ENCODE assay signal across 12 cellular contexts in the genomic region with DNA sequence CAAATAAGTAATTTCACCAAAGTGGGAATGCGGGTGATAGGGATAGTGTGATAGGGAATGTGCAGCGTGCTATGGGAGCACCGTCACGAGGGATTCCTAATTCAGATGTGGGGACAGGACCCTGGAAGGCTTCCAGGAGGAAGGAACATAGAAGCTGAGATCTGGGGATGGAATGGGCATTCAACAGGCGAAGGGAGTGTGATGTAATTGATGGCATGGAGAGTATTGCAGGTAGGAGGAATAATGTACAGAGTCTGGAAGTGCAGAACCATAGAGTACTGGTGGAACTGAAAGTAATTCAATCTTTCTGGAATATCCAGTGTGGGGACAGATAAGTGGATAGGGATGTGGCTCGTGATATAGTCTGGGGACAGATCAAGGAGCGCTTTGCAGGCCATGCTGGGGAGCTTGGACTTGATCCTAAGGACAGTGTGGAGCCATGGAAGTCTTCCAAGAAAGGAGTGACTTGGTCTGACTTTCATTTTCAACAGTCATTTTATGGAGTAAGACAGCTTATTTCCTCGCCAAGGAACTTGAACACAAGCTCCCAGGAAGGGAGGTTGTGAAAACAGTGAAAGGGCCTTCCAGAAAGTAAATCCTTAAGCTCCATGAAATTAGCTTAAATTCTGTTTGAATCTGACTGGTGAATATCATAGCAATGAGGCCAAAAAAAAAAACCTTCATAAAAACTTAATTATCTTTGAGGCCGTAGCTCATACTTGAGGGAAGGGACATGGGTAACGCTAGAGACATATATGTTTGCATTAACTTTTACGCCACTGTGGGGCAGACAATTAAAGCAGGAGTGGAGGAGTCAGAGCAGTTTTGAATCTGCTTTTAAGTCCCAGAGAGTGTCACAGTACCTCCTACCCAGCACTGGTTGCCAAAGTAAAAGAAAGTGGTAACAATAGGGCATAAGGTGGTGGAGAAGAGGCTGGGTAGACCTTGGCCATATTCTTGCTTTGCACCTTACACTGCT. TPM values are rescaled to one million over a fixed set of nuclear protein-coding genes. Genes with fewer than 3 reads are reported as not detected.
DNase-seq lines count a peak whose midpoint lies in the region; ATAC-seq and TF ChIP-seq lines count a peak whose summit lies in the region.
"Had no signal": no experiment of that assay in that cellular context is flagged by ENCODE, and none has a peak within 500 bp of the region (broad histone marks: within the 10 kb centered on the region; RNA-seq: fewer than 3 reads in every experiment).

No MANE protein-coding gene starts in this region.

- H3K27ac ChIP-seq in colonic mucosa (no peak overlapping the region), upper lobe of right lung (peak overlapping the region; percentile 49)

- peak; percentile 53 for ATAC-seq in upper lobe of right lung

- H3K36me3 ChIP-seq in colonic mucosa (no peaks in the 10 kb centered on the region), upper lobe of right lung (no peaks in the 10 kb centered on the region)

- no peak overlapping the region for H3K4me3 ChIP-seq in colonic mucosa
- no peak overlapping the region for H3K4me3 ChIP-seq in upper lobe of right lung

- no peaks in the 10 kb centered on the region for H3K27me3 ChIP-seq in colonic mucosa
- no peaks in the 10 kb centered on the region for H3K27me3 ChIP-seq in upper lobe of right lung

- H3K4me1 ChIP-seq in colonic mucosa, result no peaks in the 10 kb centered on the region
- peaks cover 3% of the 10 kb centered on the region for H3K4me1 ChIP-seq in upper lobe of right lung

- no peak overlapping the region for H3K9ac ChIP-seq in colonic mucosa (ENCODE audit: low read depth in 2 of 2, low read length in 2 of 2)

- peaks cover 12% of the 10 kb centered on the region for H3K36me3 Mint-ChIP-seq in mesothelial cell of epicardium
- no peaks in the 10 kb centered on the region for H3K36me3 Mint-ChIP-seq in activated naive CD4-positive, alpha-beta T cell treated with anti-CD3 and anti-CD28 coated beads for 36 hours (ENCODE audit: low read depth)
- H3K36me3 Mint-ChIP-seq: immature natural killer cell had no signal

- CTCF ChIA-PET in activated naive CD4-positive, alpha-beta T cell treated with anti-CD3 and anti-CD28 coated beads for 36 hours (lab: Charles Lee), result no interaction called here

- H3K9me3 ChIP-seq in colonic mucosa (no peaks in the 10 kb centered on the region), upper lobe of right lung (no peaks in the 10 kb centered on the region)

- peaks cover 46% of the 10 kb centered on the region for H3K4me1 Mint-ChIP-seq in mesothelial cell of epicardium
- H3K4me1 Mint-ChIP-seq in activated naive CD4-positive, alpha-beta T cell treated with anti-CD3 and anti-CD28 coated beads for 36 hours (ENCODE audit: low read depth), result no peaks in the 10 kb centered on the region
- H3K4me1 Mint-ChIP-seq: immature natural killer cell had no signal

- H3K9me3 Mint-ChIP-seq in mesothelial cell of epicardium, result peaks cover 12% of the 10 kb centered on the region
- peaks cover 1% of the 10 kb centered on the region for H3K9me3 Mint-ChIP-seq in activated naive CD4-positive, alpha-beta T cell treated with anti-CD3 and anti-CD28 coated beads for 36 hours

- H3K4me3 Mint-ChIP-seq in mesothelial cell of epicardium, result no peak overlapping the region
- no peak overlapping the region for H3K4me3 Mint-ChIP-seq in activated naive CD4-positive, alpha-beta T cell treated with anti-CD3 and anti-CD28 coated beads for 36 hours
- H3K4me3 Mint-ChIP-seq: immature natural killer cell, nephron progenitor cell had no signal

- DNase-seq in colonic mucosa, result peak; percentile 52
- no peak for DNase-seq in mesothelial cell of epicardium (ENCODE audit: low spot score in 2 of 2, unreplicated experiment in 2 of 2)
- no peak for DNase-seq in upper lobe of right lung
- no peak for DNase-seq in hepatic stellate cell (ENCODE audit: low spot score)
- DNase-seq in activated naive CD4-positive, alpha-beta T cell treated with anti-CD3 and anti-CD28 coated beads for 36 hours, result no peak
- DNase-seq in stimulated activated CD8-positive, alpha-beta memory T cell treated with anti-CD3 and anti-CD28 coated beads, Interleukin-4, amount 100 ng/mL, for 48 hours, result no peak
- DNase-seq: amniotic stem cell; immature natural killer cell; nephron progenitor cell; stimulated activated naive CD4-positive, alpha-beta T cell treated with Interleukin-2 at 50 U/mL for 16 hours; T1000 had no signal

- H3K27ac Mint-ChIP-seq in mesothelial cell of epicardium, result peak overlapping the region; percentile 26
- H3K27ac Mint-ChIP-seq in activated naive CD4-positive, alpha-beta T cell treated with anti-CD3 and anti-CD28 coated beads for 36 hours, result no peak overlapping the region
- H3K27ac Mint-ChIP-seq: immature natural killer cell had no signal

- intact Hi-C loops in colonic mucosa (cut with DNase I), result no loop called here
- intact Hi-C loops in upper lobe of right lung (cut with DNase I), result no loop called here
- intact Hi-C loops in activated naive CD4-positive, alpha-beta T cell treated with anti-CD3 and anti-CD28 coated beads for 36 hours (cut with micrococcal nuclease), result no loop called here

- H3K27me3 Mint-ChIP-seq in mesothelial cell of epicardium (ENCODE audit: low read depth), result no peaks in the 10 kb centered on the region
- H3K27me3 Mint-ChIP-seq in activated naive CD4-positive, alpha-beta T cell treated with anti-CD3 and anti-CD28 coated beads for 36 hours (ENCODE audit: low read depth), result peaks cover 4% of the 10 kb centered on the region

- peak; percentile 20; the same call in 1 of the 2 replicates for TF ChIP-seq CTCF in LNCAP (IDR thresholded peaks at IDR 0.05)
- TF ChIP-seq CTCF in colonic mucosa (IDR thresholded peaks at IDR 0.05), result no peak
- TF ChIP-seq CTCF in mesothelial cell of epicardium (IDR thresholded peaks at IDR 0.05; ENCODE audit: unreplicated experiment), result no peak
- TF ChIP-seq CTCF in upper lobe of right lung (IDR thresholded peaks at IDR 0.05), result no peak

RNA-seq across cellular contexts. Expression of a gene that starts 55.8 kb away (rescaled TPM):
- total RNA-seq in colonic mucosa, result 1 to 10 TPM; 5.1 to 6.8 TPM
- 76.0 to 89.9 TPM (median 81.4 TPM) in 3 replicates for total RNA-seq in mesothelial cell of epicardium
- total RNA-seq in upper lobe of right lung, result 21.4 TPM
- total RNA-seq in activated naive CD4-positive, alpha-beta T cell treated with anti-CD3 and anti-CD28 coated beads for 36 hours, result under 1 TPM; 0.10 to 0.14 TPM

Comparison
In these comparisons a context has a peak if more than half of its experiments do, and no peak if none do; other contexts are left out.
1. RNA of a gene that starts 55.8 kb away (total RNA-seq): 76.0 to 89.9 TPM in mesothelial cell of epicardium, 21.4 TPM in upper lobe of right lung (single experiment) and 5.1 to 6.8 TPM in colonic mucosa; 0.10 to 0.14 TPM in activated naive CD4-positive, alpha-beta T cell treated with anti-CD3 and anti-CD28 coated beads for 36 hours; every median in the first group is over 4 times any median in the second.